18 cellular contexts compared by ENCODE assay signal in the genomic region with DNA sequence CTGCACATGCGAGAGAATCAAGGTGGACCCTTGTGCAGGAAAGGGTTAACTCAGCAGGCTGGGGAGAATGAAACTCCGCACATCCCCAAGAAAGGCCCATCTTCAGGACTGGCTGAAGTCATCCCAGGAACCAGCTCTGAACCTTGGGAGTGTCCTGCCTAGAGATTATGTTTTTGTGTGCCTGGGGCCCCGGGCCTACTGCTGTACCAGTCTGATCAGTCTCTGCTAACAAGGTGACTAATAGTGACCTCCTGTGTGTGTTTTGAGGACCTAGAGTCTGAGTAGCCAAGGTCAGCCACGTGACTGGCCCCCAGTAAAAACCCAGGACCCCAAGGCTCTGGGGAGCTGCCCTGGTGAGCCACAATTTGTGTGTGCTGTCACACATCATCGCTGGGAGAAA. TPM values are rescaled to one million over a fixed set of nuclear protein-coding genes. Genes with fewer than 3 reads are reported as not detected.
DNase-seq lines count a peak whose midpoint lies in the region; ATAC-seq, FAIRE-seq and TF ChIP-seq lines count a peak whose summit lies in the region.
"Had no signal": no experiment of that assay in that cellular context is flagged by ENCODE, and none has a peak within 500 bp of the region (broad histone marks: within the 10 kb centered on the region; RNA-seq: fewer than 3 reads in every experiment).

No MANE protein-coding gene starts in this region.

- BruUV-seq in HepG2 (replicated peaks; lab: Mats Ljungman, UMichigan), result no TSS peak

- H4K20me1 ChIP-seq in HepG2 (ENCODE audit: insufficient read depth, low read length), result no peaks in the 10 kb centered on the region

- H3K36me3 ChIP-seq in HepG2 (replicated peaks in 1 of 2; ENCODE audit: control insufficient read depth in 1 of 2, insufficient read depth in 2 of 2, low read length in 2 of 2) (peaks cover 7 to 8% of the 10 kb centered on the region in 2 experiments; a peak in 4 of 5 replicates), right lobe of liver (peaks cover 0 to 23% (median 4%) of the 10 kb centered on the region in 4 donors)

- no peaks in the 10 kb centered on the region for H3K79me2 ChIP-seq in HepG2 (ENCODE audit: insufficient read depth, low read length)

- H3K27ac ChIP-seq in HepG2 (ENCODE audit: extremely low read length, insufficient read depth, low read length) (no peak overlapping the region), right lobe of liver (no peak overlapping the region)
- H3K27ac ChIP-seq: 22Rv1, A549, C4-2B, HL-60 had no signal

- CTCF ChIA-PET in HepG2 (lab: Yijun Ruan, JAX; ENCODE audit: low intra/inter-chr PET ratio, low total read pairs), result no interaction called here

- TF ChIP-seq POLR2A in HepG2 (IDR thresholded peaks at IDR 0.05; ENCODE audit: insufficient read depth in 1 of 2, low read depth in 2 of 2, low read length in 2 of 2) (no peak), right lobe of liver (IDR thresholded peaks at IDR 0.05) (no peak)

- TF ChIP-seq RAD21 in HepG2 (CRISPR knock-in tag; IDR thresholded peaks at IDR 0.05), result no peak

- in situ Hi-C loops in HepG2 (cut with HindIII; ENCODE audit: extremely low pct_ligation_motif_present, low pct_unique_long_range_greater_than_20kb), result no loop called here

- WGBS in HepG2 (ENCODE audit: low lambda C conversion rate), result 100% methylated on average over 2 of the region's 5 CpGs
- 83% methylated on average over 1 of the region's 5 CpGs for WGBS in right lobe of liver (ENCODE audit: insufficient coverage, low coverage, low lambda C conversion rate, missing lambda C conversion rate)

- TF ChIP-seq CTCF in HepG2 (CRISPR knock-in tag; IDR thresholded peaks at IDR 0.05), result no peak
- no peak for TF ChIP-seq CTCF in right lobe of liver (IDR thresholded peaks at IDR 0.05)
- TF ChIP-seq CTCF in epithelial cell of esophagus (IDR thresholded peaks at IDR 0.05; ENCODE audit: insufficient read depth, low read depth, low read length, missing control alignments), result no peak

- H3K27me3 ChIP-seq in HepG2 (ENCODE audit: control insufficient read depth in 1 of 2, insufficient read depth in 2 of 2, low read length in 2 of 2), result no peaks in the 10 kb centered on the region
- no peaks in the 10 kb centered on the region for H3K27me3 ChIP-seq in right lobe of liver

- no peak overlapping the region for H3K4me2 ChIP-seq in HepG2 (ENCODE audit: low read depth, low read length)
- H3K4me2 ChIP-seq: A549 had no signal

- POLR2A ChIA-PET in HepG2 (lab: Yijun Ruan, JAX), result no interaction called here

- peak; percentile 41; the same call in 2 of the 3 replicates for ATAC-seq in HepG2
- ATAC-seq in right lobe of liver, result no peak
- ATAC-seq in GM18909 (IDR thresholded peaks at IDR 0.05; ENCODE audit: poor library complexity, unreplicated experiment), result no peak
- ATAC-seq: A549 had no signal

- H3K9me3 ChIP-seq in HepG2 (ENCODE audit: low read length), result no peaks in the 10 kb centered on the region
- H3K9me3 ChIP-seq in right lobe of liver, result no peaks in the 10 kb centered on the region
- H3K9me3 ChIP-seq: A549, HAP-1 had no signal

- intact Hi-C loops in HepG2 (cut with micrococcal nuclease; ENCODE audit: unreplicated experiment), result no loop called here
- intact Hi-C loops in right lobe of liver (cut with DNase I), result no loop called here

- H3K4me1 ChIP-seq in HepG2 (ENCODE audit: insufficient read depth, low read length) (no peaks in the 10 kb centered on the region), right lobe of liver (no peaks in the 10 kb centered on the region)
- H3K4me1 ChIP-seq: A549 had no signal

- TF ChIP-seq EP300 in HepG2 (IDR thresholded peaks at IDR 0.05; ENCODE audit: low read depth in 2 of 2, low read length in 2 of 2), result no peak
- no peak for TF ChIP-seq EP300 in HepG2 (CRISPR knock-in tag; IDR thresholded peaks at IDR 0.05; ENCODE audit: borderline replicate concordance)

- H3K9ac ChIP-seq in HepG2 (ENCODE audit: insufficient read depth, low read depth, low read length), result no peak overlapping the region

- H2AFZ ChIP-seq in HepG2 (ENCODE audit: low read length), result no peak overlapping the region

- FAIRE-seq in HepG2 (lab: Jason Lieb, UNC), result no peak
- FAIRE-seq: A549 had no signal

- H3K4me3 ChIP-seq in HepG2 (replicated peaks in 1 of 3; ENCODE audit: insufficient read depth in 1 of 3, low read depth in 2 of 3, low read length in 3 of 3) (no peak overlapping the region), right lobe of liver (no peak overlapping the region), epithelial cell of esophagus (ENCODE audit: low read length) (no peak overlapping the region)
- H3K4me3 ChIP-seq: A549, HAP-1 had no signal

- no peak for DNase-seq in HepG2 (ENCODE audit: low spot score)
- no peak for DNase-seq in right lobe of liver
- peak; percentile 3 for DNase-seq in amniotic epithelial cell (ENCODE audit: low read depth)
- DNase-seq in epithelial cell of esophagus (ENCODE audit: low read depth), result peak; percentile 46
- DNase-seq in HCEC 1CT, result no peak
- DNase-seq in stimulated activated CD4-positive, alpha-beta T cell treated with anti-CD3 and anti-CD28 coated beads, Interleukin-12 subunit alpha, Interleukin-12 subunit beta, amount 100 ng/mL, for 4 hours, result no peak
- DNase-seq: AML-193; CD4-positive, alpha-beta T cell; DMS153; DMS79 treated with DMSO at 0.1 percent for 48 hours; GF-D8; IMR-90 had no signal

TF ChIP-seq in HepG2, 621 proteins besides CTCF, POLR2A, EP300 and RAD21:
- peak; percentile 45; the same call in 1 of the 2 replicates for TF ChIP-seq ZNF652 (CRISPR knock-in tag; IDR thresholded peaks at IDR 0.05; ENCODE audit: borderline replicate concordance, low read depth)
- TF ChIP-seq POLR2G (IDR thresholded peaks at IDR 0.05; ENCODE audit: low read depth, low read length), result no peak
- TF ChIP-seq GTF3A (CRISPR knock-in tag; conservative IDR thresholded peaks at IDR 0.05), result no peak

RNA-seq across cellular contexts. Expression of a gene that starts 58.2 kb away (rescaled TPM):
- 58.3 and 68.2 TPM in 2 replicates for total RNA-seq in HepG2 (2016; rRNA removed; fragmentation: Illumina TruSeq; extraction: Trizol)
- total RNA-seq in HepG2 (2016; cell fraction: cytosol; rRNA removed; fragmentation: Illumina TruSeq; extraction: Trizol; ENCODE audit: low read depth), result 8.0 and 12.6 TPM in 2 replicates
- total RNA-seq in HepG2 (2016; cell fraction: insoluble cytoplasmic fraction; rRNA removed; fragmentation: Illumina TruSeq; extraction: Trizol), result 52.9 and 61.7 TPM in 2 replicates
- total RNA-seq in HepG2 (2016; cell fraction: membrane; rRNA removed; fragmentation: Illumina TruSeq; extraction: Trizol), result 15.5 and 18.4 TPM in 2 replicates
- total RNA-seq in HepG2 (2016; cell fraction: nucleus; rRNA removed; fragmentation: Illumina TruSeq; extraction: Trizol), result 43.3 and 49.9 TPM in 2 replicates
- polyA plus RNA-seq in HepG2 (2011; rRNA removed), result 38.1 and 39.0 TPM in 2 replicates
- 40.5 and 41.5 TPM in 2 replicates for polyA plus RNA-seq in HepG2 (2011; cell fraction: cytosol; rRNA removed)
- polyA plus RNA-seq in HepG2 (2011; cell fraction: nucleus; rRNA removed), result 56.2 and 59.8 TPM in 2 replicates
- polyA plus RNA-seq in HepG2 (2012), result 28.3 and 34.4 TPM in 2 replicates
- 2.5 and 2.6 TPM in 2 replicates for polyA plus RNA-seq in HepG2 (2016; cell fraction: cytosol; fragmentation: Illumina TruSeq; extraction: Trizol; ENCODE audit: low read depth)
- 37.6 and 42.3 TPM in 2 replicates for polyA plus RNA-seq in HepG2 (2016; cell fraction: insoluble cytoplasmic fraction; fragmentation: Illumina TruSeq; extraction: Trizol; ENCODE audit: low read depth)
- 5.2 and 7.3 TPM in 2 replicates for polyA plus RNA-seq in HepG2 (2016; cell fraction: membrane; fragmentation: Illumina TruSeq; extraction: Trizol; ENCODE audit: low read depth)
- 39.0 and 40.2 TPM in 2 replicates for polyA plus RNA-seq in HepG2 (2016; cell fraction: nucleus; fragmentation: Illumina TruSeq; extraction: Trizol; ENCODE audit: insufficient read depth, low read depth)
- polyA minus RNA-seq in HepG2 (2011; rRNA and poly(A)+ RNA removed; ENCODE audit: low replicate concordance), result 99.8 and 114 TPM in 2 replicates
- 21.1 and 22.3 TPM in 2 replicates for polyA minus RNA-seq in HepG2 (2011; cell fraction: cytosol; rRNA and poly(A)+ RNA removed)
- 40.7 and 43.8 TPM in 2 replicates for polyA minus RNA-seq in HepG2 (2011; cell fraction: nucleus; rRNA and poly(A)+ RNA removed)
- 10 to 100 TPM; 44.3 to 73.2 (median 50.7) TPM for total RNA-seq in right lobe of liver

Comparison
In these comparisons a context has a peak if more than half of its experiments do, and no peak if none do; other contexts are left out.
1. DNase-seq: peak in amniotic epithelial cell (single experiment) and epithelial cell of esophagus (single experiment); none in HepG2 (single experiment), right lobe of liver (0 of 3), HCEC 1CT (single experiment) and stimulated activated CD4-positive, alpha-beta T cell treated with anti-CD3 and anti-CD28 coated beads, Interleukin-12 subunit alpha, Interleukin-12 subunit beta, amount 100 ng/mL, for 4 hours (single experiment).